12 cellular contexts compared by ENCODE assay signal in the genomic region with DNA sequence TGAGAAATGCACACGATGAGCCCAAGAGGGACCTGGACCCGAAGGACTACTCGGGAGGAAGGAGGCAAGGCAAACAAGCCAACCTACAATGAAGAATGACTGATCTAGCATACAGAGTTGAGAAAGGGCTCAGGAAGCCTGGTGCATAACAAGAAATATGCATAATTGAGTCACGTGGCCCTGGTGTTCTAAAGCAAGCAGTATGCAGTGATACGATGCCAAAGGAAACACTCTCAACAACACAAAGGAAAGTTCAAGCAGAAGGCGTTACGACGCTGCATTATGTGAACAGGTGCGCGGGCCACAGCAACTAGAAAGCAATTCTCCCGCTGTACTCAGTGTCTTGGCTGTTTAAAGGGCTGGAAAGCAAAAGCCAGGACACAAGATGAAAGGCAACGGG.
DNase-seq lines count a peak whose midpoint lies in the region; ATAC-seq and TF ChIP-seq lines count a peak whose summit lies in the region.
"Had no signal": no experiment of that assay in that cellular context is flagged by ENCODE, and none has a peak within 500 bp of the region (broad histone marks: within the 10 kb centered on the region; RNA-seq: fewer than 3 reads in every experiment).

No MANE protein-coding gene starts in this region.

- no peaks in the 10 kb centered on the region for H3K27me3 Mint-ChIP-seq in activated T-cell treated with anti-CD3 and anti-CD28 coated beads, Interleukin-2, amount 50 U/mL, for 4 hours (ENCODE audit: low read depth)

- H3K4me3 ChIP-seq in RWPE2 (ENCODE audit: severe bottlenecking) (no peak overlapping the region), fibroblast of the aortic adventitia (ENCODE audit: low read depth, low read length) (no peak overlapping the region), upper lobe of left lung (no peak overlapping the region), suprapubic skin (no peak overlapping the region)
- H3K4me3 ChIP-seq: right lobe of liver had no signal

- intact Hi-C loops in Right ventricle myocardium inferior (cut with DNase I): no loop called here

- no peak for TF ChIP-seq EP300 in upper lobe of left lung (IDR thresholded peaks at IDR 0.05)
- no peak for TF ChIP-seq EP300 in suprapubic skin (IDR thresholded peaks at IDR 0.05)

- WGBS in upper lobe of left lung, 2 donors: 43 to 46% methylated on average over 12 of the region's 12 CpGs
- WGBS in suprapubic skin: 74% methylated on average over 12 of the region's 12 CpGs

- H3K27me3 ChIP-seq in RWPE2 (ENCODE audit: insufficient read depth, poor library complexity, severe bottlenecking) (no peaks in the 10 kb centered on the region), upper lobe of left lung (no peaks in the 10 kb centered on the region), suprapubic skin (no peaks in the 10 kb centered on the region)
- H3K27me3 ChIP-seq: right lobe of liver had no signal

- H3K36me3 ChIP-seq in RWPE2 (ENCODE audit: low read depth): no peaks in the 10 kb centered on the region
- H3K36me3 ChIP-seq in upper lobe of left lung: no peaks in the 10 kb centered on the region
- H3K36me3 ChIP-seq in suprapubic skin: no peaks in the 10 kb centered on the region
- H3K36me3 ChIP-seq: right lobe of liver had no signal

- H3K36me3 Mint-ChIP-seq in activated T-cell treated with anti-CD3 and anti-CD28 coated beads, Interleukin-2, amount 50 U/mL, for 4 hours (ENCODE audit: insufficient read depth): no peaks in the 10 kb centered on the region

- TF ChIP-seq CTCF in RWPE2 (IDR thresholded peaks at IDR 0.05; ENCODE audit: poor library complexity, severe bottlenecking) (no peak), fibroblast of the aortic adventitia (IDR thresholded peaks at IDR 0.05; ENCODE audit: insufficient read depth, low read length) (no peak), upper lobe of left lung (IDR thresholded peaks at IDR 0.05) (no peak), suprapubic skin (IDR thresholded peaks at IDR 0.05) (no peak)

- H3K27ac ChIP-seq in RWPE2 (ENCODE audit: poor library complexity, severe bottlenecking) (no peak overlapping the region), upper lobe of left lung (peak overlapping the region in 1 of 4 donors; percentile 40), suprapubic skin (no peak overlapping the region)
- H3K27ac ChIP-seq: right lobe of liver, VCaP had no signal

- H3K9me3 Mint-ChIP-seq in activated T-cell treated with anti-CD3 and anti-CD28 coated beads, Interleukin-2, amount 50 U/mL, for 4 hours: no peaks in the 10 kb centered on the region

- peaks cover 20% of the 10 kb centered on the region for H3K4me1 ChIP-seq in RWPE2 (ENCODE audit: insufficient read depth, poor library complexity, severe bottlenecking)
- H3K4me1 ChIP-seq in upper lobe of left lung: no peaks in the 10 kb centered on the region
- H3K4me1 ChIP-seq in suprapubic skin: peaks cover 10% of the 10 kb centered on the region
- H3K4me1 ChIP-seq: right lobe of liver had no signal

- no peaks in the 10 kb centered on the region for H3K9me3 ChIP-seq in RWPE2 (ENCODE audit: severe bottlenecking)
- no peaks in the 10 kb centered on the region for H3K9me3 ChIP-seq in upper lobe of left lung
- H3K9me3 ChIP-seq in suprapubic skin: no peaks in the 10 kb centered on the region
- H3K9me3 ChIP-seq: right lobe of liver had no signal

- H3K4me3 Mint-ChIP-seq in activated T-cell treated with anti-CD3 and anti-CD28 coated beads, Interleukin-2, amount 50 U/mL, for 4 hours: peak overlapping the region; percentile 9

- ATAC-seq in activated T-cell treated with anti-CD3 and anti-CD28 coated beads, Interleukin-2, amount 50 U/mL, for 4 hours: peak in 1 of 2 donors; percentile 30
- ATAC-seq in RWPE2 (ENCODE audit: low read depth): peak; percentile 70
- peak; percentile 28 to 83 for ATAC-seq in upper lobe of left lung (ENCODE audit: low FRiP score in 2 of 2)
- ATAC-seq in Right ventricle myocardium inferior: no peak
- ATAC-seq: right lobe of liver had no signal

- no peak for DNase-seq in activated T-cell treated with anti-CD3 and anti-CD28 coated beads, Interleukin-2, amount 50 U/mL, for 4 hours
- DNase-seq in activated T-cell treated with anti-CD3 and anti-CD28 coated beads, Interleukin-2, amount 50 U/mL, for 48 hours: no peak
- DNase-seq in RWPE2 (ENCODE audit: low spot score): no peak
- DNase-seq in fibroblast of the aortic adventitia (ENCODE audit: low read depth): peak; percentile 52
- peak in 1 of 2 donors; percentile 71 for DNase-seq in upper lobe of left lung
- no peak for DNase-seq in Right ventricle myocardium inferior (ENCODE audit: missing footprints)
- DNase-seq in GM19240 (ENCODE audit: insufficient read length, low spot score): no peak
- no peak for DNase-seq in suprapubic skin (ENCODE audit: low spot score in 2 of 2)
- DNase-seq: activated naive CD4-positive, alpha-beta T cell treated with anti-CD3 and anti-CD28 coated beads, Interleukin-2, amount 50 U/mL, for 16 hours; erythroblast; right lobe of liver had no signal

- H3K4me1 Mint-ChIP-seq in activated T-cell treated with anti-CD3 and anti-CD28 coated beads, Interleukin-2, amount 50 U/mL, for 4 hours (ENCODE audit: low read depth): peaks cover 6% of the 10 kb centered on the region

- no peak for TF ChIP-seq POLR2A in upper lobe of left lung (IDR thresholded peaks at IDR 0.05)
- no peak for TF ChIP-seq POLR2A in suprapubic skin (IDR thresholded peaks at IDR 0.05)
